8 cellular contexts compared by ENCODE assay signal in genomic region chr2:52976132-52976949, GRCh38.
DNase-seq lines count a peak whose midpoint lies in the region; ATAC-seq and TF ChIP-seq lines count a peak whose summit lies in the region.

No MANE protein-coding gene starts in this region.

- CTCF ChIA-PET in PC-9 (lab: Charles Lee): interaction anchor here (0.6 kb wide), 1 partner anchor 339 kb away, joined by 3 read pairs; no protein-coding TSS in a partner anchor

- H2AFZ ChIP-seq in PC-9: no peak overlapping the region

- no peak overlapping the region for H3K4me2 ChIP-seq in PC-9

- no peaks in the 10 kb centered on the region for H3K9me3 ChIP-seq in BE2C
- no peaks in the 10 kb centered on the region for H3K9me3 ChIP-seq in PC-9 (ENCODE audit: insufficient read depth, low read depth)
- no peaks in the 10 kb centered on the region for H3K9me3 ChIP-seq in gastrocnemius medialis

- in situ Hi-C loops in gastrocnemius medialis (cut with MboI; ENCODE audit: low sequenced_read_pairs in 4 of 4): no loop called here

- H3K27me3 ChIP-seq in BE2C: no peaks in the 10 kb centered on the region
- no peaks in the 10 kb centered on the region for H3K27me3 ChIP-seq in PC-9 (ENCODE audit: insufficient read depth, low read depth)
- no peaks in the 10 kb centered on the region for H3K27me3 ChIP-seq in gastrocnemius medialis

- TF ChIP-seq POLR2A in gastrocnemius medialis (IDR thresholded peaks at IDR 0.05): no peak

- H3K4me3 ChIP-seq in BE2C (ENCODE audit: low read depth, low read length) (no peak overlapping the region), PC-9 (no peak overlapping the region), gastrocnemius medialis (no peak overlapping the region)

- H3K79me2 ChIP-seq in PC-9 (ENCODE audit: low read depth): no peaks in the 10 kb centered on the region

- ATAC-seq in GM21723 (IDR thresholded peaks at IDR 0.05; ENCODE audit: unreplicated experiment) (no peak), GM19023 (IDR thresholded peaks at IDR 0.05; ENCODE audit: unreplicated experiment) (no peak), HG03108 (IDR thresholded peaks at IDR 0.05; ENCODE audit: unreplicated experiment) (no peak), gastrocnemius medialis (no peak)

- TF ChIP-seq CTCF in BE2C (IDR thresholded peaks at IDR 0.05; ENCODE audit: low read depth, low read length) (peak; percentile 62), PC-9 (conservative IDR thresholded peaks at IDR 0.05) (peak; percentile 85), gastrocnemius medialis (IDR thresholded peaks at IDR 0.05 in 4 of 5, conservative IDR thresholded peaks at IDR 0.05 in 1 of 5) (no peak)

- POLR2A ChIA-PET in PC-9 (lab: Charles Lee; ENCODE audit: unreplicated experiment): no interaction called here

- intact Hi-C loops in PC-9 (cut with micrococcal nuclease; ENCODE audit: unreplicated experiment): loop anchor here (5.0 to 10.0 kb wide), 2 partner anchors 164 to 562 kb away; no protein-coding TSS in a partner anchor
- intact Hi-C loops in gastrocnemius medialis (cut with DNase I; ENCODE audit: low total_unique reads): no loop called here

- H3K36me3 ChIP-seq in BE2C: no peaks in the 10 kb centered on the region
- no peaks in the 10 kb centered on the region for H3K36me3 ChIP-seq in PC-9 (ENCODE audit: low read depth)
- no peaks in the 10 kb centered on the region for H3K36me3 ChIP-seq in gastrocnemius medialis

- peak; percentile 4 for DNase-seq in BE2C
- peak; percentile 13 for DNase-seq in HCEC 1CT
- DNase-seq in PC-9: peak; percentile 23 to 38
- peak; percentile 29 for DNase-seq in foreskin melanocyte
- no peak for DNase-seq in gastrocnemius medialis

- no peaks in the 10 kb centered on the region for H4K20me1 ChIP-seq in PC-9 (ENCODE audit: insufficient read depth)

- H3K9me2 ChIP-seq in PC-9 (ENCODE audit: insufficient read depth): no peaks in the 10 kb centered on the region; the same call in 1 of the 2 replicates

- H3K27ac ChIP-seq in PC-9: no peak overlapping the region
- H3K27ac ChIP-seq in gastrocnemius medialis: no peak overlapping the region

- no TSS peak for BruUV-seq in PC-9 (replicated peaks; lab: Mats Ljungman, UMichigan)

- H3F3A ChIP-seq in PC-9 (ENCODE audit: insufficient read depth, low read depth): no peaks in the 10 kb centered on the region

- H3K4me1 ChIP-seq in BE2C: no peaks in the 10 kb centered on the region
- H3K4me1 ChIP-seq in PC-9 (replicated peaks; ENCODE audit: insufficient read depth): no peaks in the 10 kb centered on the region
- H3K4me1 ChIP-seq in gastrocnemius medialis: no peaks in the 10 kb centered on the region

Comparison
In these comparisons a context has a peak if more than half of its experiments do, and no peak if none do; other contexts are left out.
1. DNase-seq: peak in BE2C (single experiment), HCEC 1CT (single experiment), PC-9 (2 of 2) and foreskin melanocyte (single experiment); none in gastrocnemius medialis (0 of 2).
2. CTCF ChIP-seq: peak in BE2C (single experiment) and PC-9 (single experiment); none in gastrocnemius medialis (0 of 5).